Comparison of ENCODE assay signal across 24 cellular contexts in genomic region chr10:29773675-29774091, GRCh38.
"Had no signal": no experiment of that assay in that cellular context is flagged by ENCODE, and none has a peak within 500 bp of the region (broad histone marks: within the 10 kb centered on the region; RNA-seq: fewer than 3 reads in every experiment).

No MANE protein-coding gene starts in this region.

- H3K27me3 ChIP-seq: brain microvascular endothelial cell, cardiac muscle cell had no signal

- H3K9me3 Mint-ChIP-seq: activated CD8-positive, alpha-beta T cell treated with anti-CD3 and anti-CD28 coated beads for 36 hours had no signal

- H3K4me3 Mint-ChIP-seq: activated CD8-positive, alpha-beta T cell treated with anti-CD3 and anti-CD28 coated beads for 36 hours; activated naive CD4-positive, alpha-beta T cell treated with anti-CD3 and anti-CD28 coated beads, Interleukin-2, amount 10 ng/mL, durations not matched to agents 7 days and 5 days; activated naive CD8-positive, alpha-beta T cell treated with anti-CD3 and anti-CD28 coated beads for 36 hours; activated T-cell treated with anti-CD3 and anti-CD28 coated beads, Interleukin-2, amount 50 U/mL, for 72 hours had no signal

- DNase-seq: activated CD4-positive, alpha-beta T cell treated with anti-CD3 and anti-CD28 coated beads for 4 hours; activated CD8-positive, alpha-beta memory T cell treated with anti-CD3 and anti-CD28 coated beads, Interleukin-2, amount 50 U/mL, for 4 hours; activated CD8-positive, alpha-beta T cell treated with anti-CD3 and anti-CD28 coated beads for 36 hours; activated gamma-delta T cell treated with Interleukin-2 at 50 U/mL for 16 hours; activated naive CD4-positive, alpha-beta T cell treated with anti-CD3 and anti-CD28 coated beads, Interleukin-2, amount 10 ng/mL, durations not matched to agents 7 days and 5 days; activated naive CD8-positive, alpha-beta T cell treated with anti-CD3 and anti-CD28 coated beads for 36 hours; activated T-cell treated with anti-CD3 and anti-CD28 coated beads, Interleukin-2, amount 50 U/mL, for 72 hours; brain microvascular endothelial cell; Karpas-422; NCI-H1048; NCI-H1694; NCI-H2029; NCI-H2107; NCI-H2171 treated with DMSO at 0.1 percent for 48 hours; NCI-H226; NCI-H526; NCI-H82; RPMI8226; SW 1271 had no signal

- ATAC-seq: activated CD4-positive, CD25-positive, alpha-beta regulatory T cell treated with anti-CD3 and anti-CD28 coated beads, Interleukin-2, amount 50 U/mL, for 24 hours; activated CD8-positive, alpha-beta T cell treated with anti-CD3 and anti-CD28 coated beads for 36 hours; activated T-cell treated with anti-CD3 and anti-CD28 coated beads, Interleukin-2, amount 50 U/mL, for 72 hours; Right ventricle myocardium inferior had no signal

- H3K27ac Mint-ChIP-seq: activated CD8-positive, alpha-beta T cell treated with anti-CD3 and anti-CD28 coated beads for 36 hours; activated naive CD4-positive, alpha-beta T cell treated with anti-CD3 and anti-CD28 coated beads, Interleukin-2, amount 10 ng/mL, durations not matched to agents 7 days and 5 days; activated naive CD8-positive, alpha-beta T cell treated with anti-CD3 and anti-CD28 coated beads for 36 hours; activated T-cell treated with anti-CD3 and anti-CD28 coated beads, Interleukin-2, amount 50 U/mL, for 72 hours; activated T-helper 2 cell treated with anti-CD3 and anti-CD28 coated beads, Interferon-gamma antibody, Interleukin-2, Interleukin-4, amounts not matched to agents 10 μg/mL and 5 μg/mL and 100 μg/mL, durations not matched to agents 14 hours and 24 hours and 36 hours had no signal

- H3K36me3 ChIP-seq: brain microvascular endothelial cell, cardiac muscle cell had no signal

- H3K4me3 ChIP-seq: cardiac muscle cell, SK-N-MC had no signal

- H3K27ac ChIP-seq: brain microvascular endothelial cell, cardiac muscle cell, SK-N-MC had no signal
